In the genomic region with DNA sequence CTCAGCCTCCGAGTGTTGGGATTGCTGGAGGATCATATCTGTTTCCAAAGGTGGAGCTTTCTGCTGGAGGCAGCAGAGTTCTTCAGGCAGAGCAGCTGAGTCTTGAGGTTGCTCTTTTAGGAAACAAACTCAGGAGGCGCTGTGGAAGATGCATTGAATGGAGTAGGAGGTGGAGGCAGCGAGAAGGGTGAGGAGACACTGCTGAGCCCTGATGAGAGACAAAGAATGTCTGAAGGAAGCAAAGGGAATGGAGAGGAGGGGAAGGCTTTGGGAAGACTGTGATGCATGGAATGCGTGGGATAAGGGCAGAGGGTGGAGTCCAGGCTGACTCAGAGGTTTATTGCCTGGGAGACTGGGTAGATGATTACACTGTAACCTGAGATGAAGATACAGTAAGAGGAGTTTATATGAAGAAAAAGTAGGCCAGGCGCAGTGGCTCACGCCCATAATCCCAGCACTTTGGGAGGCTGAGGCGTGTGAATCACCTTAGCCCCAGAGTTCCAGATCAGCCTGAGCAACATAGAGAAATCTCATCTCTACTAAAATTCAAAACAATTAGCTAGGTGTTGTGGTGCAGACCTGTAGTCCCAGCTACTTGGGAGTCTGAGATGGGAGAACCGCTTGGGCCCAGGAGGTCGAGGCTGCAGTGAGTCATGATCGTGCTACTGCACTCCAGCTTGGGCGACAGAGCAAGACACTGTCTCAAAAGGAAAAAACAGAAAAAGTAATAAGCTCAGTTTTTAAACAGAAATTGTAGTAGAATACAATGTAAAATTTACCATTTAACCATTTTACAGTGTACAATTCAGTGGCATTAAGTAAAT, we compare ENCODE assay signal across 1 cellular context.
TF ChIP-seq lines count a peak whose summit lies in the region.

No MANE protein-coding gene starts in this region.

TF ChIP-seq in HEK293, 187 proteins besides CTCF, POLR2A, EP300 and RAD21 (continued from another document and continues in another):
- TF ChIP-seq PRDM2 (tag by site-specific recombination; IDR thresholded peaks at IDR 0.05; ENCODE audit: borderline replicate concordance) (no peak), HOXA7 (CRISPR knock-in tag; IDR thresholded peaks at IDR 0.05; ENCODE audit: borderline replicate concordance) (no peak), REPIN1 (tag by site-specific recombination; IDR thresholded peaks at IDR 0.05; ENCODE audit: low read depth) (no peak), ZNF302 (tag by site-specific recombination; IDR thresholded peaks at IDR 0.05; ENCODE audit: low read depth) (no peak), MZF1 (tag by site-specific recombination; IDR thresholded peaks at IDR 0.05; ENCODE audit: borderline replicate concordance) (peak; percentile 70; the same call in 1 of the 2 replicates), ZNF621 (tag by site-specific recombination; IDR thresholded peaks at IDR 0.05) (no peak), ZNF211 (tag by site-specific recombination; IDR thresholded peaks at IDR 0.05; ENCODE audit: low read depth) (no peak), ZNF629 (tag by site-specific recombination; IDR thresholded peaks at IDR 0.05) (peak; percentile 93), ZNF175 (tag by site-specific recombination; IDR thresholded peaks at IDR 0.05) (no peak), ZFHX2 (tag by site-specific recombination; conservative IDR thresholded peaks at IDR 0.05) (peak; percentile 97), PRDM4 (tag by site-specific recombination; IDR thresholded peaks at IDR 0.05) (peak; percentile 44), ZFP37 (tag by site-specific recombination; IDR thresholded peaks at IDR 0.05) (no peak), ZNF544 (tag by site-specific recombination; IDR thresholded peaks at IDR 0.05) (no peak), ZNF114 (tag by site-specific recombination; IDR thresholded peaks at IDR 0.05) (no peak), ZNF174 (tag by site-specific recombination; IDR thresholded peaks at IDR 0.05) (no peak), ZNF654 (tag by site-specific recombination; IDR thresholded peaks at IDR 0.05; ENCODE audit: low read depth) (no peak), ZNF660 (tag by site-specific recombination; IDR thresholded peaks at IDR 0.05) (peak; percentile 90), ZNF10 (tag by site-specific recombination; IDR thresholded peaks at IDR 0.05) (peak; percentile 9; the same call in 1 of the 2 replicates), ZNF785 (tag by site-specific recombination; IDR thresholded peaks at IDR 0.05) (no peak), ZNF704 (tag by site-specific recombination; IDR thresholded peaks at IDR 0.05) (no peak), KLF10 (tag by site-specific recombination; IDR thresholded peaks at IDR 0.05) (peak; percentile 56), ZNF423 (tag by site-specific recombination; IDR thresholded peaks at IDR 0.05) (no peak), ZNF571 (tag by site-specific recombination; IDR thresholded peaks at IDR 0.05) (no peak), ZNF513 (tag by site-specific recombination; IDR thresholded peaks at IDR 0.05) (0 out of 2 replicates have a peak, but pooled peaks have one; percentile 2), ZNF521 (tag by site-specific recombination; IDR thresholded peaks at IDR 0.05) (no peak), ZNF311 (tag by site-specific recombination; IDR thresholded peaks at IDR 0.05; ENCODE audit: borderline replicate concordance) (no peak), ZNF169 (tag by site-specific recombination; IDR thresholded peaks at IDR 0.05) (no peak), ZNF398 (tag by site-specific recombination; IDR thresholded peaks at IDR 0.05) (peak; percentile 20; the same call in 1 of the 2 replicates), ZNF561 (tag by site-specific recombination; IDR thresholded peaks at IDR 0.05; ENCODE audit: borderline replicate concordance) (peak; percentile 75; the same call in 1 of the 2 replicates), ZNF664 (tag by site-specific recombination; IDR thresholded peaks at IDR 0.05) (peak; percentile 77), ZNF223 (tag by site-specific recombination; IDR thresholded peaks at IDR 0.05) (no peak), SALL2 (tag by site-specific recombination; IDR thresholded peaks at IDR 0.05; ENCODE audit: borderline replicate concordance) (no peak), ZSCAN16 (tag by site-specific recombination; IDR thresholded peaks at IDR 0.05) (no peak)
- TF ChIP-seq, protein P1, sequence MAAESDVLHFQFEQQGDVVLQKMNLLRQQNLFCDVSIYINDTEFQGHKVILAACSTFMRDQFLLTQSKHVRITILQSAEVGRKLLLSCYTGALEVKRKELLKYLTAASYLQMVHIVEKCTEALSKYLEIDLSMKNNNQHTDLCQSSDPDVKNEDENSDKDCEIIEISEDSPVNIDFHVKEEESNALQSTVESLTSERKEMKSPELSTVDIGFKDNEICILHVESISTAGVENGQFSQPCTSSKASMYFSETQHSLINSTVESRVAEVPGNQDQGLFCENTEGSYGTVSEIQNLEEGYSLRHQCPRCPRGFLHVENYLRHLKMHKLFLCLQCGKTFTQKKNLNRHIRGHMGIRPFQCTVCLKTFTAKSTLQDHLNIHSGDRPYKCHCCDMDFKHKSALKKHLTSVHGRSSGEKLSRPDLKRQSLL (tag by site-specific recombination; IDR thresholded peaks at IDR 0.05): peak; percentile 80; the same call in 1 of the 2 replicates
- TF ChIP-seq, protein P2, sequence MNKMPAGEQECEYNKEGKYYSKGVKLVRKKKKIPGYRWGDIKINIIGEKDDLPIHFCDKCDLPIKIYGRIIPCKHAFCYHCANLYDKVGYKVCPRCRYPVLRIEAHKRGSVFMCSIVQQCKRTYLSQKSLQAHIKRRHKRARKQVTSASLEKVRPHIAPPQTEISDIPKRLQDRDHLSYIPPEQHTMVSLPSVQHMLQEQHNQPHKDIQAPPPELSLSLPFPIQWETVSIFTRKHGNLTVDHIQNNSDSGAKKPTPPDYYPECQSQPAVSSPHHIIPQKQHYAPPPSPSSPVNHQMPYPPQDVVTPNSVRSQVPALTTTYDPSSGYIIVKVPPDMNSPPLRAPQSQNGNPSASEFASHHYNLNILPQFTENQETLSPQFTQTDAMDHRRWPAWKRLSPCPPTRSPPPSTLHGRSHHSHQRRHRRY (tag by site-specific recombination; IDR thresholded peaks at IDR 0.05): no peak
- TF ChIP-seq, protein P3, sequence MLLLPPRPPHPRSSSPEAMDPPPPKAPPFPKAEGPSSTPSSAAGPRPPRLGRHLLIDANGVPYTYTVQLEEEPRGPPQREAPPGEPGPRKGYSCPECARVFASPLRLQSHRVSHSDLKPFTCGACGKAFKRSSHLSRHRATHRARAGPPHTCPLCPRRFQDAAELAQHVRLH (tag by site-specific recombination; IDR thresholded peaks at IDR 0.05): peak; percentile 98
- TF ChIP-seq, protein P4, sequence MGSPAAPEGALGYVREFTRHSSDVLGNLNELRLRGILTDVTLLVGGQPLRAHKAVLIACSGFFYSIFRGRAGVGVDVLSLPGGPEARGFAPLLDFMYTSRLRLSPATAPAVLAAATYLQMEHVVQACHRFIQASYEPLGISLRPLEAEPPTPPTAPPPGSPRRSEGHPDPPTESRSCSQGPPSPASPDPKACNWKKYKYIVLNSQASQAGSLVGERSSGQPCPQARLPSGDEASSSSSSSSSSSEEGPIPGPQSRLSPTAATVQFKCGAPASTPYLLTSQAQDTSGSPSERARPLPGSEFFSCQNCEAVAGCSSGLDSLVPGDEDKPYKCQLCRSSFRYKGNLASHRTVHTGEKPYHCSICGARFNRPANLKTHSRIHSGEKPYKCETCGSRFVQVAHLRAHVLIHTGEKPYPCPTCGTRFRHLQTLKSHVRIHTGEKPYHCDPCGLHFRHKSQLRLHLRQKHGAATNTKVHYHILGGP (tag by site-specific recombination; IDR thresholded peaks at IDR 0.05): no peak
